In genomic region chr1:169086603-169087455, GRCh38 we compare ENCODE assay signal across 10 cellular contexts. TPM values are rescaled to one million over a fixed set of nuclear protein-coding genes. Genes with fewer than 3 reads are reported as not detected.
A peak's percentile ranks its signal among the peaks of the same experiment; 100 is the strongest.
DNase-seq lines count a peak whose midpoint lies in the region; ATAC-seq and TF ChIP-seq lines count a peak whose summit lies in the region.
"Had no signal": no experiment of that assay in that cellular context is flagged by ENCODE, and none has a peak within 500 bp of the region (broad histone marks: within the 10 kb centered on the region; RNA-seq: fewer than 3 reads in every experiment).

No MANE protein-coding gene starts in this region.

- H3K14ac ChIP-seq in IMR-90 (replicated peaks; ENCODE audit: low read depth, low read length) = no peak overlapping the region

- H3K27me3 Mint-ChIP-seq in nephron progenitor cell (ENCODE audit: low read depth, poor library complexity) = peaks cover 4% of the 10 kb centered on the region

- H3K27ac ChIP-seq in IMR-90 (ENCODE audit: insufficient read depth, low read length) (no peak overlapping the region), rectal smooth muscle tissue (ENCODE audit: low read depth, low read length) (peak overlapping the region; percentile 32), uterus (no peak overlapping the region)

- POLR2A ChIA-PET in IMR-90 (lab: Charles Lee; ENCODE audit: unreplicated experiment) = no interaction called here

- no peak overlapping the region for H2AFZ ChIP-seq in IMR-90 (replicated peaks; ENCODE audit: low read length, poor library complexity)

- H3K9me3 Mint-ChIP-seq in nephron progenitor cell = no peaks in the 10 kb centered on the region

- no peaks in the 10 kb centered on the region for H3K36me3 ChIP-seq in IMR-90 (ENCODE audit: control insufficient read depth, insufficient read depth, low read length)
- no peaks in the 10 kb centered on the region for H3K36me3 ChIP-seq in rectal smooth muscle tissue (ENCODE audit: control insufficient read depth, insufficient read depth, low read length)
- no peaks in the 10 kb centered on the region for H3K36me3 ChIP-seq in uterus

- H4K5ac ChIP-seq in IMR-90 (ENCODE audit: low read depth, low read length) = no peak overlapping the region

- TF ChIP-seq POLR2A in IMR-90 (IDR thresholded peaks at IDR 0.05; ENCODE audit: low read depth, low read length) (no peak), uterus (IDR thresholded peaks at IDR 0.05) (no peak)

- intact Hi-C loops in IMR-90 (cut with micrococcal nuclease) (no loop called here), uterus (cut with DNase I; ENCODE audit: low total_unique reads) (no loop called here)

- H3K9ac ChIP-seq in IMR-90 (ENCODE audit: low read depth, low read length) (no peak overlapping the region), rectal smooth muscle tissue (ENCODE audit: low read length) (no peak overlapping the region)

- no peak overlapping the region for H2BK15ac ChIP-seq in IMR-90 (ENCODE audit: low read depth, low read length)

- H3K18ac ChIP-seq in IMR-90 (ENCODE audit: low read depth, low read length) = no peak overlapping the region

- H3K79me1 ChIP-seq in IMR-90 (ENCODE audit: low read depth in 1 of 2, low read length in 2 of 2) = no peaks in the 10 kb centered on the region

- H3K4me1 ChIP-seq in IMR-90 (ENCODE audit: control insufficient read depth, insufficient read depth, low read length) = no peaks in the 10 kb centered on the region
- H3K4me1 ChIP-seq in rectal smooth muscle tissue (ENCODE audit: control insufficient read depth, insufficient read depth, low read length) = peaks cover 17% of the 10 kb centered on the region
- H3K4me1 ChIP-seq in uterus = no peaks in the 10 kb centered on the region

- no peak overlapping the region for H3K4me2 ChIP-seq in IMR-90 (ENCODE audit: low read depth, low read length)

- no peak overlapping the region for H3K4me3 Mint-ChIP-seq in nephron progenitor cell

- WGBS in IMR-90 (ENCODE audit: extremely low coverage in 2 of 2, insufficient read length in 1 of 2), 2 experiments = 33% methylated on average over 1 of the region's 3 CpGs; no CpG with 5 or more reads in 1 of the 2 experiments

- no peaks in the 10 kb centered on the region for H4K20me1 ChIP-seq in IMR-90 (ENCODE audit: insufficient read depth, low read length)

- H3K56ac ChIP-seq in IMR-90 (ENCODE audit: extremely low read depth, insufficient read depth, low read length) = no peak overlapping the region

- H3K4ac ChIP-seq in IMR-90 (ENCODE audit: low read depth, low read length) = no peak overlapping the region

- TF ChIP-seq RAD21 in IMR-90 (IDR thresholded peaks at IDR 0.05; ENCODE audit: low read length) = no peak

- H2BK20ac ChIP-seq in IMR-90 (ENCODE audit: low read depth, low read length) = no peak overlapping the region

- H4K8ac ChIP-seq in IMR-90 (ENCODE audit: low read depth in 2 of 2, low read length in 2 of 2) = no peak overlapping the region

- H4K91ac ChIP-seq in IMR-90 (ENCODE audit: insufficient read depth, low read depth, low read length) = no peak overlapping the region

- CTCF ChIA-PET in IMR-90 (lab: Yijun Ruan, JAX) = interaction anchor here (1.8 kb wide), 1 partner anchor 262 kb away, joined by 5 read pairs; no protein-coding TSS in a partner anchor

- no peak for ATAC-seq in IMR-90 (ENCODE audit: low read depth)
- ATAC-seq: PC-3 had no signal

- in situ Hi-C loops in IMR-90 (cut with MboI; ENCODE audit: low sequenced_read_pairs) = no loop called here

- no peak overlapping the region for H3K4me3 ChIP-seq in IMR-90 (ENCODE audit: insufficient read depth, low read depth, low read length)
- no peak overlapping the region for H3K4me3 ChIP-seq in fibroblast of villous mesenchyme (ENCODE audit: low read depth, low read length)
- no peak overlapping the region for H3K4me3 ChIP-seq in rectal smooth muscle tissue (ENCODE audit: low read length)
- H3K4me3 ChIP-seq in uterus = no peak overlapping the region

- no peak overlapping the region for H2AK9ac ChIP-seq in IMR-90 (replicated peaks; ENCODE audit: low read depth, low read length, poor library complexity)

- no peaks in the 10 kb centered on the region for H3K9me3 ChIP-seq in IMR-90 (ENCODE audit: control insufficient read depth, insufficient read depth, low read length)
- no peaks in the 10 kb centered on the region for H3K9me3 ChIP-seq in uterus

- DNase-seq in IMR-90 (peak; percentile 37), RKO (ENCODE audit: low spot score) (peak; percentile 9), fibroblast of villous mesenchyme (ENCODE audit: low read depth) (peak; percentile 38), uterus (no peak), KG1 (lab: John Stamatoyannopoulos, UW) (no peak), nephron progenitor cell (no peak)
- DNase-seq: GOT3, kidney glomerular epithelial cell, PC-3 had no signal

- no peaks in the 10 kb centered on the region for H3K36me3 Mint-ChIP-seq in nephron progenitor cell (ENCODE audit: low read depth)

- dilution Hi-C loops in IMR-90 (cut with HindIII; ENCODE audit: low sequenced_read_pairs, unreplicated experiment) = no loop called here

- H2BK120ac ChIP-seq in IMR-90 (ENCODE audit: low read depth, low read length) = no peak overlapping the region

- no peaks in the 10 kb centered on the region for H3K9me1 ChIP-seq in IMR-90 (ENCODE audit: insufficient read depth, low read length)

- no peak overlapping the region for H3K27ac Mint-ChIP-seq in nephron progenitor cell

- peaks cover 17% of the 10 kb centered on the region for H3K4me1 Mint-ChIP-seq in nephron progenitor cell

- H2AK5ac ChIP-seq in IMR-90 (ENCODE audit: low read depth, low read length) = no peak overlapping the region

- BruUV-seq in IMR-90 (replicated peaks; lab: Mats Ljungman, UMichigan) = no TSS peak

- no peak overlapping the region for H3K23ac ChIP-seq in IMR-90 (ENCODE audit: low read depth, low read length)

- H3K27me3 ChIP-seq in IMR-90 (ENCODE audit: control insufficient read depth, insufficient read depth, low read length) (peaks cover 2% of the 10 kb centered on the region; the same call in 1 of the 2 replicates), rectal smooth muscle tissue (ENCODE audit: control insufficient read depth, insufficient read depth, low read length) (no peaks in the 10 kb centered on the region), uterus (no peaks in the 10 kb centered on the region)

- no peak overlapping the region for H2BK5ac ChIP-seq in IMR-90 (ENCODE audit: low read depth, low read length, poor library complexity, severe bottlenecking)

- no peak for TF ChIP-seq CTCF in IMR-90 (conservative IDR thresholded peaks at IDR 0.05; ENCODE audit: low read depth, low read length)
- TF ChIP-seq CTCF in fibroblast of villous mesenchyme (IDR thresholded peaks at IDR 0.05; ENCODE audit: insufficient read depth, low read depth, low read length) = no peak
- TF ChIP-seq CTCF in uterus (IDR thresholded peaks at IDR 0.05) = no peak
- no peak for TF ChIP-seq CTCF in nephron progenitor cell (IDR thresholded peaks at IDR 0.05)

TF ChIP-seq in IMR-90, 13 proteins besides CTCF, POLR2A, EP300 and RAD21:
- TF ChIP-seq BHLHE40 (IDR thresholded peaks at IDR 0.05; ENCODE audit: low read depth, low read length) (no peak), RCOR1 (IDR thresholded peaks at IDR 0.05; ENCODE audit: insufficient replicate concordance, low read length) (no peak), CEBPB (IDR thresholded peaks at IDR 0.05; ENCODE audit: low read depth, low read length) (no peak), MXI1 (IDR thresholded peaks at IDR 0.05; ENCODE audit: borderline replicate concordance, low read depth, low read length) (no peak)

RNA-seq across cellular contexts. Expression of gene ATP1B1, which starts 19.7 kb away (rescaled TPM):
- total RNA-seq in IMR-90 (2012; rRNA removed) (14.5 and 20.3 TPM in 2 replicates), fibroblast of villous mesenchyme (20.6 and 37.1 TPM in 2 replicates), uterus (100 to 1,000 TPM in 3 of 4 donors, 10 to 100 TPM in 1; 52.6 to 210 (median 111) TPM)
- polyA plus RNA-seq in IMR-90 (2012; rRNA removed) = 22.1 and 24.6 TPM in 2 replicates
- polyA plus RNA-seq in IMR-90 (2012; cell fraction: cytosol; rRNA removed) = 11.4 and 12.3 TPM in 2 replicates
- 3.0 and 8.8 TPM in 2 replicates for polyA plus RNA-seq in IMR-90 (2012; cell fraction: nucleus; rRNA removed; ENCODE audit: low replicate concordance)

Comparison
In these comparisons a context has a peak if more than half of its experiments do, and no peak if none do; other contexts are left out.
1. DNase-seq: peak in IMR-90 (single experiment), RKO (single experiment) and fibroblast of villous mesenchyme (single experiment); none in uterus (0 of 2), KG1 (single experiment) and nephron progenitor cell (single experiment).